17 cellular contexts compared by ENCODE assay signal in genomic region chr1:7153464-7153863, GRCh38.
DNase-seq lines count a peak whose midpoint lies in the region; ATAC-seq and TF ChIP-seq lines count a peak whose summit lies in the region.
"Had no signal": no experiment of that assay in that cellular context is flagged by ENCODE, and none has a peak within 500 bp of the region (broad histone marks: within the 10 kb centered on the region; RNA-seq: fewer than 3 reads in every experiment).

No MANE protein-coding gene starts in this region.

- H3K4me3 ChIP-seq in H7 (ENCODE audit: insufficient read depth, low read depth, low read length), result no peak overlapping the region
- H3K4me3 ChIP-seq: BLaER1 treated with 17β-estradiol and CSF1 and Interleukin-3, amounts not matched to agents 10 nM and 100 nM had no signal

- no peak overlapping the region for H3K27ac Mint-ChIP-seq in WTC11
- H3K27ac Mint-ChIP-seq in naive thymus-derived CD8-positive, alpha-beta T cell, result no peak overlapping the region
- H3K27ac Mint-ChIP-seq: B cell; CD4-positive, CD25-positive, alpha-beta regulatory T cell; CD8-positive, alpha-beta memory T cell had no signal

- CTCF ChIA-PET in WTC11 (lab: Charles Lee), result no interaction called here

- POLR2A ChIA-PET in WTC11 (lab: Charles Lee), result no interaction called here
- POLR2A ChIA-PET in naive thymus-derived CD8-positive, alpha-beta T cell (lab: Charles Lee), result no interaction called here

- H3K27me3 ChIP-seq in H7 (ENCODE audit: control insufficient read depth, insufficient read depth, low read length), result peaks cover 2% of the 10 kb centered on the region; the same call in 1 of the 2 replicates

- no peak for TF ChIP-seq CTCF in WTC11 (IDR thresholded peaks at IDR 0.05)

- DNase-seq in H7 (peak; percentile 62), WTC11 (ENCODE audit: low spot score) (peak; percentile 28), iPS-NIHi7 (ENCODE audit: extremely low spot score) (peak; percentile 55), NCI-H2171 (lab: John Stamatoyannopoulos, UW) (no peak), NOMO-1 treated with DMSO at 0.1 percent for 48 hours (lab: John Stamatoyannopoulos, UW; ENCODE audit: unreplicated experiment) (no peak), kidney tubule cell (ENCODE audit: low spot score) (no peak)
- DNase-seq in naive thymus-derived CD8-positive, alpha-beta T cell, result no peak
- DNase-seq: CD4-positive, CD25-positive, alpha-beta regulatory T cell; CD8-positive, alpha-beta memory T cell; COR-L47; DMS 273 treated with DMSO at 0.1 percent for 48 hours; DMS53; DND-41; EL had no signal

- H3K36me3 ChIP-seq in H7 (replicated peaks; ENCODE audit: control insufficient read depth, insufficient read depth, low read length), result no peaks in the 10 kb centered on the region
- H3K36me3 ChIP-seq: BLaER1 treated with 17β-estradiol and CSF1 and Interleukin-3, amounts not matched to agents 10 nM and 100 nM had no signal

- no peaks in the 10 kb centered on the region for H3K36me3 Mint-ChIP-seq in WTC11
- H3K36me3 Mint-ChIP-seq in naive thymus-derived CD8-positive, alpha-beta T cell, result no peaks in the 10 kb centered on the region
- H3K36me3 Mint-ChIP-seq: CD4-positive, CD25-positive, alpha-beta regulatory T cell; CD8-positive, alpha-beta memory T cell had no signal

- ATAC-seq in WTC11, result no peak
- ATAC-seq in naive thymus-derived CD8-positive, alpha-beta T cell, result no peak
- ATAC-seq: HCT116 had no signal

- H3K4me3 Mint-ChIP-seq in WTC11, result no peak overlapping the region
- no peak overlapping the region for H3K4me3 Mint-ChIP-seq in naive thymus-derived CD8-positive, alpha-beta T cell
- H3K4me3 Mint-ChIP-seq: B cell; CD4-positive, CD25-positive, alpha-beta regulatory T cell; CD8-positive, alpha-beta memory T cell had no signal

- peaks cover 2% of the 10 kb centered on the region; the same call in 1 of the 2 replicates for H3K27me3 Mint-ChIP-seq in WTC11 (ENCODE audit: low read depth)
- H3K27me3 Mint-ChIP-seq in naive thymus-derived CD8-positive, alpha-beta T cell, result peaks cover 0 to 24% (median 5%) of the 10 kb centered on the region in 5 donors
- H3K27me3 Mint-ChIP-seq: CD4-positive, CD25-positive, alpha-beta regulatory T cell had no signal

- peaks cover 3% of the 10 kb centered on the region; the same call in 1 of the 2 replicates for H3K9me3 Mint-ChIP-seq in WTC11
- H3K9me3 Mint-ChIP-seq in naive thymus-derived CD8-positive, alpha-beta T cell, result peaks cover 0 to 2% (median 0%) of the 10 kb centered on the region in 9 donors

- peaks cover 53% of the 10 kb centered on the region; the same call in 1 of the 2 replicates for H3K4me1 Mint-ChIP-seq in WTC11
- H3K4me1 Mint-ChIP-seq in naive thymus-derived CD8-positive, alpha-beta T cell, result no peaks in the 10 kb centered on the region
- H3K4me1 Mint-ChIP-seq: B cell; CD4-positive, CD25-positive, alpha-beta regulatory T cell; CD8-positive, alpha-beta memory T cell had no signal

TF ChIP-seq in WTC11, 78 proteins besides CTCF, POLR2A, EP300 and RAD21:
- TF ChIP-seq, protein P1, sequence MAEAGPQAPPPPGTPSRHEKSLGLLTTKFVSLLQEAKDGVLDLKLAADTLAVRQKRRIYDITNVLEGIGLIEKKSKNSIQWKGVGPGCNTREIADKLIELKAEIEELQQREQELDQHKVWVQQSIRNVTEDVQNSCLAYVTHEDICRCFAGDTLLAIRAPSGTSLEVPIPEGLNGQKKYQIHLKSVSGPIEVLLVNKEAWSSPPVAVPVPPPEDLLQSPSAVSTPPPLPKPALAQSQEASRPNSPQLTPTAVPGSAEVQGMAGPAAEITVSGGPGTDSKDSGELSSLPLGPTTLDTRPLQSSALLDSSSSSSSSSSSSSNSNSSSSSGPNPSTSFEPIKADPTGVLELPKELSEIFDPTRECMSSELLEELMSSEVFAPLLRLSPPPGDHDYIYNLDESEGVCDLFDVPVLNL (CRISPR knock-in tag; IDR thresholded peaks at IDR 0.05; ENCODE audit: borderline replicate concordance, low read depth), result 0 out of 2 replicates have a peak, but pooled peaks have one; percentile 21
- TF ChIP-seq TEAD4 (CRISPR knock-in tag; IDR thresholded peaks at IDR 0.05), result no peak

Comparison
In these comparisons a context has a peak if more than half of its experiments do, and no peak if none do; other contexts are left out.
1. DNase-seq: peak in H7 (single experiment), WTC11 (single experiment) and iPS-NIHi7 (single experiment); none in naive thymus-derived CD8-positive, alpha-beta T cell (0 of 10), NCI-H2171 (single experiment), NOMO-1 treated with DMSO at 0.1 percent for 48 hours (single experiment) and kidney tubule cell (single experiment).